ENCODE assay signal across 17 cellular contexts in genomic region chr6:21468487-21468886, GRCh38.
DNase-seq lines count a peak whose midpoint lies in the region; TF ChIP-seq lines count a peak whose summit lies in the region.
"Had no signal": no experiment of that assay in that cellular context is flagged by ENCODE, and none has a peak within 500 bp of the region (broad histone marks: within the 10 kb centered on the region; RNA-seq: fewer than 3 reads in every experiment).

No MANE protein-coding gene starts in this region.

- peak overlapping the region; percentile 72 for H3K27ac ChIP-seq in VCaP
- H3K27ac ChIP-seq: C4-2B, KMS-11 had no signal

- DNase-seq in NCI-H2227 (lab: John Stamatoyannopoulos, UW; ENCODE audit: unreplicated experiment) (peak; percentile 8), NCI-H2227 treated with DMSO at 0.1 percent for 48 hours (lab: John Stamatoyannopoulos, UW) (no peak), NCI-H146 (lab: John Stamatoyannopoulos, UW) (peak; percentile 90), progenitor cell of endocrine pancreas (ENCODE audit: low spot score, unreplicated experiment) (no peak), mucosa of gallbladder (ENCODE audit: low spot score) (no peak), amygdala (lab: John Stamatoyannopoulos, UW) (no peak)
- DNase-seq: AML-193; CD8-positive, alpha-beta memory T cell; GDM1; NCI-H1092 treated with DMSO at 0.1 percent for 48 hours; NCI-H2107; NCI-H524; T-helper 1 cell had no signal

- no peaks in the 10 kb centered on the region for H3K36me3 Mint-ChIP-seq in progenitor cell of endocrine pancreas (ENCODE audit: insufficient read depth)
- H3K36me3 Mint-ChIP-seq: CD8-positive, alpha-beta memory T cell had no signal

- peak overlapping the region; percentile 12 for H3K4me3 Mint-ChIP-seq in progenitor cell of endocrine pancreas (ENCODE audit: low read depth)
- H3K4me3 Mint-ChIP-seq: CD8-positive, alpha-beta memory T cell; GM23338 had no signal

- no peaks in the 10 kb centered on the region for H3K27me3 Mint-ChIP-seq in progenitor cell of endocrine pancreas
- H3K27me3 Mint-ChIP-seq: CD8-positive, alpha-beta memory T cell had no signal

- H3K4me1 Mint-ChIP-seq in progenitor cell of endocrine pancreas (ENCODE audit: low read depth), result peaks cover 13% of the 10 kb centered on the region
- H3K4me1 Mint-ChIP-seq: CD8-positive, alpha-beta memory T cell; GM23338 had no signal

- H3K9me3 Mint-ChIP-seq in progenitor cell of endocrine pancreas (ENCODE audit: low read depth), result peaks cover 4% of the 10 kb centered on the region
- H3K9me3 Mint-ChIP-seq: CD8-positive, alpha-beta memory T cell had no signal

- TF ChIP-seq CTCF in VCaP (conservative IDR thresholded peaks at IDR 0.05), result no peak
- no peak for TF ChIP-seq CTCF in progenitor cell of endocrine pancreas (IDR thresholded peaks at IDR 0.05; ENCODE audit: unreplicated experiment)

- H3K27ac Mint-ChIP-seq in progenitor cell of endocrine pancreas, result peak overlapping the region; percentile 80
- H3K27ac Mint-ChIP-seq: CD8-positive, alpha-beta memory T cell; GM23338 had no signal

Comparison
In these comparisons a context has a peak if more than half of its experiments do, and no peak if none do; other contexts are left out.
1. DNase-seq: peak in NCI-H2227 (single experiment) and NCI-H146 (single experiment); none in NCI-H2227 treated with DMSO at 0.1 percent for 48 hours (single experiment), progenitor cell of endocrine pancreas (single experiment), mucosa of gallbladder (single experiment) and amygdala (0 of 56).